Comparison of ENCODE assay signal across 9 cellular contexts in the genomic region with DNA sequence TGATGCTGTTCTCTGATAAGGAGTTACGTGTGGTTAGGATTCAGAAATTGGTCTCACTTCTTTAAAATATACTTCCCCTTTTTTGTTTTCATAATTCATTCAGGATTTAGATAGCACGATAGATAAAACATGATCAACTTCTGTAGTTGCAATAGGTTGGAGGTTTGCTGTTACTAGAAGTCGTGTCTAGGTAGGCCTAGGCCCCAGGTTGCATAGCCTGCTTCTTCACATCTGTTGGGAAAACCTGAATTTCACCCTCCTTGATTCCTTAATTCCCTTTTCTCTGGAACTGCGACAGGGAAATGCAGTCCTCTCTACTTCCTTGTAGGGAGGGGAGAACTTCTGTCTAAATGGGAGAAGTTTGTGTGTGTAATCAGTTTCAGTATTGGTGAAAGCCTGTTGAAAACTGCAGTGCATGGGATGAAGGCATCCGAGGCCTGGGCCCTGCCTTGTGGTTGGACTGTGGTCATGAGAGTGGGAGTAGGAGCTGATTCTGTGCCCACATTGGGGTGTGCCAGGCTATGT. TPM values are rescaled to one million over a fixed set of nuclear protein-coding genes. Genes with fewer than 3 reads are reported as not detected.
DNase-seq lines count a peak whose midpoint lies in the region; ATAC-seq, FAIRE-seq and TF ChIP-seq lines count a peak whose summit lies in the region.
"Had no signal": no experiment of that assay in that cellular context is flagged by ENCODE, and none has a peak within 500 bp of the region (broad histone marks: within the 10 kb centered on the region; RNA-seq: fewer than 3 reads in every experiment).

No MANE protein-coding gene starts in this region.

- ATAC-seq in GM21576 (IDR thresholded peaks at IDR 0.05; ENCODE audit: unreplicated experiment): peak; percentile 44

- DNase-seq in NB4 (ENCODE audit: low read depth): peak; percentile 89
- DNase-seq in astrocyte (ENCODE audit: low read depth): peak; percentile 33
- peak; percentile 82 for DNase-seq in spleen
- no peak for DNase-seq in dermis blood vessel endothelial cell
- DNase-seq in NCI-H2081 treated with DMSO at 0.1 percent for 48 hours (lab: John Stamatoyannopoulos, UW): no peak
- no peak for DNase-seq in stomach

- H3K4me1 Mint-ChIP-seq in astrocyte (ENCODE audit: low read depth, unreplicated experiment): peaks cover 17% of the 10 kb centered on the region

- H2AFZ ChIP-seq in astrocyte (ENCODE audit: low read depth, low read length): no peak overlapping the region

- intact Hi-C loops in spleen (cut with DNase I; ENCODE audit: low total_unique reads): loop anchor here (2.0 kb wide), 1 partner anchor 113 kb away; no protein-coding TSS in a partner anchor
- intact Hi-C loops in stomach (cut with DNase I; ENCODE audit: low total_unique reads): loop anchor here (5.0 kb wide), 1 partner anchor 118 kb away; no protein-coding TSS in a partner anchor

- peaks cover 5% of the 10 kb centered on the region for H3K36me3 Mint-ChIP-seq in astrocyte (ENCODE audit: low read depth, unreplicated experiment)

- no peaks in the 10 kb centered on the region for H3K9me3 Mint-ChIP-seq in astrocyte (ENCODE audit: unreplicated experiment)

- TF ChIP-seq EP300 in stomach (IDR thresholded peaks at IDR 0.05): no peak

- peak overlapping the region; percentile 57 to 88 (median 81); a peak in 21 of 22 replicates for H3K9ac ChIP-seq in BLaER1 treated with 17β-estradiol and CSF1 and Interleukin-3, amounts not matched to agents 10 nM and 100 nM
- no peak overlapping the region for H3K9ac ChIP-seq in astrocyte (ENCODE audit: low read length)

- no peak for FAIRE-seq in astrocyte (lab: Jason Lieb, UNC)
- FAIRE-seq: islet of Langerhans had no signal

- no peaks in the 10 kb centered on the region for H3K9me3 ChIP-seq in BLaER1 treated with 17β-estradiol and CSF1 and Interleukin-3, amounts not matched to agents 10 nM and 100 nM (replicated peaks in 1 of 11)
- H3K9me3 ChIP-seq in astrocyte (ENCODE audit: insufficient read depth, low read depth, low read length): no peaks in the 10 kb centered on the region
- H3K9me3 ChIP-seq in spleen: no peaks in the 10 kb centered on the region
- no peaks in the 10 kb centered on the region for H3K9me3 ChIP-seq in stomach

- no peaks in the 10 kb centered on the region for H4K20me1 ChIP-seq in BLaER1 treated with 17β-estradiol and CSF1 and Interleukin-3, amounts not matched to agents 10 nM and 100 nM
- no peaks in the 10 kb centered on the region for H4K20me1 ChIP-seq in astrocyte (ENCODE audit: insufficient read depth, low read length)

- 33 to 44% (median 42%) methylated on average over 5 of the region's 5 CpGs for WGBS in spleen, 5 donors
- WGBS in stomach, 5 donors: 48 to 62% (median 52%) methylated on average over 5 of the region's 5 CpGs

- H3K27me3 ChIP-seq in BLaER1 treated with 17β-estradiol and CSF1 and Interleukin-3, amounts not matched to agents 10 nM and 100 nM: no peaks in the 10 kb centered on the region
- H3K27me3 ChIP-seq in astrocyte (ENCODE audit: insufficient read depth, low read length) (no peaks in the 10 kb centered on the region), spleen (replicated peaks in 1 of 7) (no peaks in the 10 kb centered on the region), stomach (no peaks in the 10 kb centered on the region)

- H3K36me3 ChIP-seq in BLaER1 treated with 17β-estradiol and CSF1 and Interleukin-3, amounts not matched to agents 10 nM and 100 nM: no peaks in the 10 kb centered on the region
- H3K36me3 ChIP-seq in astrocyte (ENCODE audit: insufficient read depth, low read length): no peaks in the 10 kb centered on the region
- H3K36me3 ChIP-seq in spleen: no peaks in the 10 kb centered on the region
- H3K36me3 ChIP-seq in stomach: no peaks in the 10 kb centered on the region

- H3K4me1 ChIP-seq in BLaER1 treated with 17β-estradiol and CSF1 and Interleukin-3, amounts not matched to agents 10 nM and 100 nM: peaks cover 53 to 69% (median 63%) of the 10 kb centered on the region in 10 experiments
- no peaks in the 10 kb centered on the region for H3K4me1 ChIP-seq in astrocyte (ENCODE audit: insufficient read depth, low read length)
- H3K4me1 ChIP-seq in spleen: peaks cover 25 to 53% (median 41%) of the 10 kb centered on the region in 6 donors
- peaks cover 0 to 27% (median 4%) of the 10 kb centered on the region in 4 donors for H3K4me1 ChIP-seq in stomach

- no peaks in the 10 kb centered on the region for H3K27me3 Mint-ChIP-seq in astrocyte (ENCODE audit: low read depth, unreplicated experiment)

- H3K4me2 ChIP-seq in BLaER1 treated with 17β-estradiol and CSF1 and Interleukin-3, amounts not matched to agents 10 nM and 100 nM: peak overlapping the region; percentile 75 to 97 (median 90)
- H3K4me2 ChIP-seq in astrocyte (ENCODE audit: low read length): no peak overlapping the region

- no peak overlapping the region for H3K4me3 Mint-ChIP-seq in astrocyte (ENCODE audit: unreplicated experiment)

- no peak for TF ChIP-seq POLR2A in NB4 (IDR thresholded peaks at IDR 0.05; ENCODE audit: extremely low read depth, insufficient read length)
- TF ChIP-seq POLR2A in spleen (IDR thresholded peaks at IDR 0.05): no peak
- no peak for TF ChIP-seq POLR2A in stomach (IDR thresholded peaks at IDR 0.05)

- peak overlapping the region; percentile 71 to 99 (median 96) for H3K27ac ChIP-seq in BLaER1 treated with 17β-estradiol and CSF1 and Interleukin-3, amounts not matched to agents 10 nM and 100 nM
- H3K27ac ChIP-seq in astrocyte (ENCODE audit: low read depth, low read length) (no peak overlapping the region), spleen (peak overlapping the region; percentile 32 to 87 (median 76)), stomach (peak overlapping the region in 2 of 5 donors; percentile 51 to 64)

- TF ChIP-seq CTCF in NB4 (IDR thresholded peaks at IDR 0.05; ENCODE audit: low read depth, low read length) (no peak), astrocyte (IDR thresholded peaks at IDR 0.05; ENCODE audit: insufficient read depth, low read depth, low read length) (no peak), spleen (IDR thresholded peaks at IDR 0.05 in 8 of 11, conservative IDR thresholded peaks at IDR 0.05 in 3 of 11) (no peak), stomach (IDR thresholded peaks at IDR 0.05) (no peak)

- H3K4me3 ChIP-seq in BLaER1 treated with 17β-estradiol and CSF1 and Interleukin-3, amounts not matched to agents 10 nM and 100 nM: peak overlapping the region in 4 of 10 experiments; percentile 4 to 31 (median 22); a peak in 3 of 20 replicates
- H3K4me3 ChIP-seq in NB4 (ENCODE audit: low read depth, low read length): peak overlapping the region; percentile 14
- H3K4me3 ChIP-seq in astrocyte (ENCODE audit: insufficient read depth, low read depth, low read length): no peak overlapping the region
- peak overlapping the region in 1 of 8 donors; percentile 39 for H3K4me3 ChIP-seq in spleen
- no peak overlapping the region for H3K4me3 ChIP-seq in stomach

- no peaks in the 10 kb centered on the region for H3K79me2 ChIP-seq in astrocyte (ENCODE audit: insufficient read depth, low read length)

- no peak overlapping the region for H3K27ac Mint-ChIP-seq in astrocyte (ENCODE audit: unreplicated experiment)

RNA-seq across cellular contexts. Expression of a gene that starts 33.3 kb away (rescaled TPM):
- total RNA-seq in astrocyte (not detected in 2 replicates), spleen (10 to 100 TPM in 5 of 7 donors, 1 to 10 TPM in 2; 8.8 to 40.4 (median 14.3) TPM), dermis blood vessel endothelial cell (not detected in 2 replicates), stomach (10 to 100 TPM in 3 of 5 donors, under 1 TPM in 1, not detected in 1; 0.73 to 37.5 (median 20.5) TPM)
- polyA plus RNA-seq in spleen (1 to 10 TPM; 2.7 to 9.1 (median 2.9) TPM), stomach (1 to 10 TPM in 2 of 3 donors, under 1 TPM in 1; 0.44 to 1.4 (median 1.3) TPM)

Comparison
In these comparisons a context has a peak if more than half of its experiments do, and no peak if none do; other contexts are left out.
1. DNase-seq: peak in NB4 (single experiment), astrocyte (single experiment) and spleen (single experiment); none in dermis blood vessel endothelial cell (single experiment), NCI-H2081 treated with DMSO at 0.1 percent for 48 hours (single experiment) and stomach (single experiment).